In the genomic region with DNA sequence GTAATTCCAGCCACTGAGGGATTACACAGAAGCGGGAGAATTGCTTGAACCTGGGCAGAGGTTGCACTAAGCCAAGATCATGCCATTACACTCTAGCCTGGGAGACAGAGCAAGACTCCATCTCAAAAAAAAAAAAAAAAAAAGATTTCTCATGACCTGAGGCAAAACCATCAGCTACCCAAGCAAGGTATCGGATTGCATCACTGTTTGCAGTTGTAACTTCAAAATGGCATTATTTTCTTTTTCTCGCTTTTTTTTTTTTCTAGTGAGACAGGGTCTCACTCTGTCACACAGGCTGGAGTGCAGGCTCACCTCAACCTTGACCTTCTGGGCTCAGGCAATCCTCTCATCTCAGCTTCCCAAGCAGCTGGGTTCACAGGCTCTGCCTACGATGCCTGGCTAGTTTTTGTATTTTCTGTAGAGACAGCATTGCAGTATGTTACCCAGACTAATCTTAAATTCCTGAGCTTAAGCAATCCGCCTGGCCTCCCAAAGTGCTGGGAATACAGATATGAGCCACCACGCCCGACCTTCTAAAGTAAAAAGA, we compare ENCODE assay signal across 7 cellular contexts. TPM values are rescaled to one million over a fixed set of nuclear protein-coding genes. Genes with fewer than 3 reads are reported as not detected.
"Had no signal": no experiment of that assay in that cellular context is flagged by ENCODE, and none has a peak within 500 bp of the region (broad histone marks: within the 10 kb centered on the region; RNA-seq: fewer than 3 reads in every experiment).

No MANE protein-coding gene starts in this region.

- H3K27ac Mint-ChIP-seq: GM23338, H9 had no signal

- H3K4me3 Mint-ChIP-seq: GM23338, H9 had no signal

- ATAC-seq: GM23338 had no signal

- H2AFZ ChIP-seq: GM23338 had no signal

- H3K27ac ChIP-seq: HL-60 had no signal

- DNase-seq: H9, HCEC 1CT, IMR-90 had no signal

- H3K4me1 Mint-ChIP-seq: H9 had no signal

- H3K9me3 Mint-ChIP-seq: GM23338, H9 had no signal

- FAIRE-seq: H54 had no signal

- H3K4me3 ChIP-seq: GM23338 had no signal

- H3K4me2 ChIP-seq: GM23338 had no signal

RNA-seq across cellular contexts. Expression of a gene that starts 9.6 kb away (rescaled TPM):
- total RNA-seq: H9, HT1080, IMR-90 had no signal
- polyA plus RNA-seq: IMR-90 had no signal

RNA-seq across cellular contexts. Expression of a gene that starts 44.4 kb away (rescaled TPM):
- total RNA-seq: H9, IMR-90 had no signal
- polyA plus RNA-seq: IMR-90 had no signal
